ENCODE assay signal across 17 cellular contexts in genomic region chr1:39727221-39727931, GRCh38. TPM values are rescaled to one million over a fixed set of nuclear protein-coding genes. Genes with fewer than 3 reads are reported as not detected.
A peak's percentile ranks its signal among the peaks of the same experiment; 100 is the strongest.
DNase-seq lines count a peak whose midpoint lies in the region; ATAC-seq and TF ChIP-seq lines count a peak whose summit lies in the region.
"Had no signal": no experiment of that assay in that cellular context is flagged by ENCODE, and none has a peak within 500 bp of the region (broad histone marks: within the 10 kb centered on the region; RNA-seq: fewer than 3 reads in every experiment).

No MANE protein-coding gene starts in this region.

- H3K9me3 Mint-ChIP-seq in activated T-helper 2 cell treated with anti-CD3 and anti-CD28 coated beads, Interferon-gamma antibody, Interleukin-2, Interleukin-4, amounts not matched to agents 10 μg/mL and 5 μg/mL and 100 μg/mL, durations not matched to agents 14 hours and 24 hours and 36 hours: no peaks in the 10 kb centered on the region
- H3K9me3 Mint-ChIP-seq: effector memory CD8-positive, alpha-beta T cell had no signal

- WGBS in esophagus muscularis mucosa: 55% methylated on average over 10 of the region's 10 CpGs

- TF ChIP-seq CTCF in GM06990 (IDR thresholded peaks at IDR 0.05; ENCODE audit: insufficient read depth, low read length, poor library complexity, severe bottlenecking): no peak
- no peak for TF ChIP-seq CTCF in GM13977 (IDR thresholded peaks at IDR 0.05; ENCODE audit: extremely low read depth, insufficient read depth, missing control alignments)
- TF ChIP-seq CTCF in esophagus muscularis mucosa (IDR thresholded peaks at IDR 0.05): no peak

- H3K27ac ChIP-seq in esophagus muscularis mucosa (replicated peaks in 1 of 4): no peak overlapping the region
- H3K27ac ChIP-seq: heart right ventricle, SJSA1 had no signal

- H3K36me3 ChIP-seq in GM06990 (ENCODE audit: control insufficient read depth, insufficient read depth, low read length) (no peaks in the 10 kb centered on the region), esophagus muscularis mucosa (no peaks in the 10 kb centered on the region)
- H3K36me3 ChIP-seq: heart right ventricle, SJSA1 had no signal

- H3K27me3 Mint-ChIP-seq in activated T-helper 2 cell treated with anti-CD3 and anti-CD28 coated beads, Interferon-gamma antibody, Interleukin-2, Interleukin-4, amounts not matched to agents 10 μg/mL and 5 μg/mL and 100 μg/mL, durations not matched to agents 14 hours and 24 hours and 36 hours (ENCODE audit: low read depth): peaks cover 48% of the 10 kb centered on the region

- H3K9me3 ChIP-seq in esophagus muscularis mucosa: no peaks in the 10 kb centered on the region
- H3K9me3 ChIP-seq: heart right ventricle, SJSA1 had no signal

- H3K36me3 Mint-ChIP-seq in activated T-helper 2 cell treated with anti-CD3 and anti-CD28 coated beads, Interferon-gamma antibody, Interleukin-2, Interleukin-4, amounts not matched to agents 10 μg/mL and 5 μg/mL and 100 μg/mL, durations not matched to agents 14 hours and 24 hours and 36 hours (ENCODE audit: low read depth): no peaks in the 10 kb centered on the region

- TF ChIP-seq EP300 in esophagus muscularis mucosa (IDR thresholded peaks at IDR 0.05): no peak

- H3K27ac Mint-ChIP-seq in activated T-helper 2 cell treated with anti-CD3 and anti-CD28 coated beads, Interferon-gamma antibody, Interleukin-2, Interleukin-4, amounts not matched to agents 10 μg/mL and 5 μg/mL and 100 μg/mL, durations not matched to agents 14 hours and 24 hours and 36 hours: no peak overlapping the region
- H3K27ac Mint-ChIP-seq: effector memory CD8-positive, alpha-beta T cell; nephron had no signal

- no peaks in the 10 kb centered on the region for H3K4me1 ChIP-seq in esophagus muscularis mucosa
- H3K4me1 ChIP-seq: SJSA1 had no signal

- H3K4me3 Mint-ChIP-seq in activated T-helper 2 cell treated with anti-CD3 and anti-CD28 coated beads, Interferon-gamma antibody, Interleukin-2, Interleukin-4, amounts not matched to agents 10 μg/mL and 5 μg/mL and 100 μg/mL, durations not matched to agents 14 hours and 24 hours and 36 hours (ENCODE audit: low read depth): no peak overlapping the region
- H3K4me3 Mint-ChIP-seq: nephron had no signal

- H3K4me3 ChIP-seq in GM06990 (replicated peaks; ENCODE audit: low read depth, low read length) (peak overlapping the region; percentile 41), esophagus muscularis mucosa (no peak overlapping the region)
- H3K4me3 ChIP-seq: heart right ventricle, SJSA1 had no signal

- in situ Hi-C loops in GM13977 (cut with MboI; ENCODE audit: low pct_unique_long_range_greater_than_20kb, low sequenced_read_pairs, unreplicated experiment): no loop called here

- TF ChIP-seq POLR2A in esophagus muscularis mucosa (IDR thresholded peaks at IDR 0.05; ENCODE audit: low read depth): no peak

- peak; percentile 50 for ATAC-seq in HG03280 (IDR thresholded peaks at IDR 0.05; ENCODE audit: unreplicated experiment)
- no peak for ATAC-seq in HG03520 (IDR thresholded peaks at IDR 0.05; ENCODE audit: unreplicated experiment)
- ATAC-seq: effector memory CD8-positive, alpha-beta T cell; heart right ventricle had no signal

- peaks cover 22% of the 10 kb centered on the region for H3K4me1 Mint-ChIP-seq in activated T-helper 2 cell treated with anti-CD3 and anti-CD28 coated beads, Interferon-gamma antibody, Interleukin-2, Interleukin-4, amounts not matched to agents 10 μg/mL and 5 μg/mL and 100 μg/mL, durations not matched to agents 14 hours and 24 hours and 36 hours (ENCODE audit: low read depth)
- H3K4me1 Mint-ChIP-seq: nephron had no signal

- DNase-seq in GM06990 (ENCODE audit: extremely low read depth, insufficient read length): peak; percentile 68
- peak; percentile 43 for DNase-seq in GM13977 (ENCODE audit: low spot score)
- DNase-seq in esophagus muscularis mucosa (ENCODE audit: extremely low spot score): peak; percentile 29
- no peak for DNase-seq in DMS153 treated with DMSO at 0.1 percent for 48 hours (lab: John Stamatoyannopoulos, UW; ENCODE audit: unreplicated experiment)
- DNase-seq in retina: no peak
- DNase-seq in activated T-helper 2 cell treated with anti-CD3 and anti-CD28 coated beads, Interferon-gamma antibody, Interleukin-2, Interleukin-4, amounts not matched to agents 10 μg/mL and 5 μg/mL and 100 μg/mL, durations not matched to agents 14 hours and 24 hours and 36 hours (ENCODE audit: low spot score): no peak
- DNase-seq: amygdala; effector memory CD8-positive, alpha-beta T cell; GOT3; heart right ventricle; KG1; NCI-H1105; T1000 had no signal

- intact Hi-C loops in esophagus muscularis mucosa (cut with DNase I): no loop called here
- intact Hi-C loops in activated T-helper 2 cell treated with anti-CD3 and anti-CD28 coated beads, Interferon-gamma antibody, Interleukin-2, Interleukin-4, amounts not matched to agents 10 μg/mL and 5 μg/mL and 100 μg/mL, durations not matched to agents 14 hours and 24 hours and 36 hours (cut with micrococcal nuclease): loop anchor here (10.0 kb wide), 1 partner anchor 623 kb away; no protein-coding TSS in a partner anchor

- H3K27me3 ChIP-seq in GM06990 (replicated peaks; ENCODE audit: control insufficient read depth, insufficient read depth, low read length) (no peaks in the 10 kb centered on the region), esophagus muscularis mucosa (peaks cover 0 to 45% (median 8%) of the 10 kb centered on the region in 4 donors)

RNA-seq across cellular contexts. Expression of gene PPIE, which starts 11.3 kb away (rescaled TPM):
- 10 to 100 TPM; 30.3 to 42.0 (median 37.9) TPM for total RNA-seq in esophagus muscularis mucosa
- 63.0 and 67.6 TPM in 2 replicates for total RNA-seq in activated T-helper 2 cell treated with anti-CD3 and anti-CD28 coated beads, Interferon-gamma antibody, Interleukin-2, Interleukin-4, amounts not matched to agents 10 μg/mL and 5 μg/mL and 100 μg/mL, durations not matched to agents 14 hours and 24 hours and 36 hours

RNA-seq across cellular contexts. Expression of gene HPCAL4, which starts 36.1 kb away (rescaled TPM):
- under 1 TPM in 2 of 4 donors, not detected in 2; 0.13 to 0.33 TPM for total RNA-seq in esophagus muscularis mucosa
- total RNA-seq in activated T-helper 2 cell treated with anti-CD3 and anti-CD28 coated beads, Interferon-gamma antibody, Interleukin-2, Interleukin-4, amounts not matched to agents 10 μg/mL and 5 μg/mL and 100 μg/mL, durations not matched to agents 14 hours and 24 hours and 36 hours: 0.39 and 0.48 TPM in 2 replicates

RNA-seq across cellular contexts. Expression of gene OXCT2, which starts 43.8 kb away (rescaled TPM):
- total RNA-seq in esophagus muscularis mucosa: 1 to 10 TPM in 1 of 4 donors, under 1 TPM in 3; 0.65 to 1.4 (median 0.83) TPM
- total RNA-seq in activated T-helper 2 cell treated with anti-CD3 and anti-CD28 coated beads, Interferon-gamma antibody, Interleukin-2, Interleukin-4, amounts not matched to agents 10 μg/mL and 5 μg/mL and 100 μg/mL, durations not matched to agents 14 hours and 24 hours and 36 hours: 5.5 and 5.6 TPM in 2 replicates

RNA-seq across cellular contexts. Expression of gene NT5C1A, which starts 55.5 kb away (rescaled TPM):
- under 1 TPM in 1 of 4 donors, not detected in 3; 0.26 TPM for total RNA-seq in esophagus muscularis mucosa
- total RNA-seq in activated T-helper 2 cell treated with anti-CD3 and anti-CD28 coated beads, Interferon-gamma antibody, Interleukin-2, Interleukin-4, amounts not matched to agents 10 μg/mL and 5 μg/mL and 100 μg/mL, durations not matched to agents 14 hours and 24 hours and 36 hours: 0.74 and 1.2 TPM in 2 replicates
- total RNA-seq: SJSA1 had no signal

Comparison
In these comparisons a context has a peak if more than half of its experiments do, and no peak if none do; other contexts are left out.
1. DNase-seq: peak in GM06990 (single experiment), GM13977 (single experiment) and esophagus muscularis mucosa (single experiment); none in DMS153 treated with DMSO at 0.1 percent for 48 hours (single experiment), retina (single experiment) and activated T-helper 2 cell treated with anti-CD3 and anti-CD28 coated beads, Interferon-gamma antibody, Interleukin-2, Interleukin-4, amounts not matched to agents 10 μg/mL and 5 μg/mL and 100 μg/mL, durations not matched to agents 14 hours and 24 hours and 36 hours (single experiment).